ENCODE assay signal across 1 cellular context in the genomic region with DNA sequence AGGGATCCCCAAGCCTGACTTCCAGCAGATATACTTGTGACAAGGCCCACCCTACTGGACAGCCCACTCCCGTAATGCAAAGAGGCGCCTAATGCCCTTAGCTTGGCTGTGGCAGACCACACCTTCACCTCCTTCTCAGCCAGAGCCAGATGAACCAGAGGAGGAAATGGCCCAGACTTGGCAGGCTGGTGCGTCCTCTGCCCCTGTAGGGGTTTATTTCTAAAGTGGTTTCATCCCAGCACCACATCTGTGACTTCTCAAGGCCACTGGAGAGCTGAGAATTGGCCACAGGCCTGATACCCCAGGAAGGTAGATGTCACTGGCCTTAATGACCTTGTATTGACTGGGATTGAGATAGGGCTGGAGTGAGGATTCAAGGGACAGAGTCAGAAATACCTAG.
TF ChIP-seq lines count a peak whose summit lies in the region.

No MANE protein-coding gene starts in this region.

TF ChIP-seq in GM23338, 12 proteins besides CTCF, POLR2A, EP300 and RAD21 (continued from another document):
- TF ChIP-seq, protein P1, sequence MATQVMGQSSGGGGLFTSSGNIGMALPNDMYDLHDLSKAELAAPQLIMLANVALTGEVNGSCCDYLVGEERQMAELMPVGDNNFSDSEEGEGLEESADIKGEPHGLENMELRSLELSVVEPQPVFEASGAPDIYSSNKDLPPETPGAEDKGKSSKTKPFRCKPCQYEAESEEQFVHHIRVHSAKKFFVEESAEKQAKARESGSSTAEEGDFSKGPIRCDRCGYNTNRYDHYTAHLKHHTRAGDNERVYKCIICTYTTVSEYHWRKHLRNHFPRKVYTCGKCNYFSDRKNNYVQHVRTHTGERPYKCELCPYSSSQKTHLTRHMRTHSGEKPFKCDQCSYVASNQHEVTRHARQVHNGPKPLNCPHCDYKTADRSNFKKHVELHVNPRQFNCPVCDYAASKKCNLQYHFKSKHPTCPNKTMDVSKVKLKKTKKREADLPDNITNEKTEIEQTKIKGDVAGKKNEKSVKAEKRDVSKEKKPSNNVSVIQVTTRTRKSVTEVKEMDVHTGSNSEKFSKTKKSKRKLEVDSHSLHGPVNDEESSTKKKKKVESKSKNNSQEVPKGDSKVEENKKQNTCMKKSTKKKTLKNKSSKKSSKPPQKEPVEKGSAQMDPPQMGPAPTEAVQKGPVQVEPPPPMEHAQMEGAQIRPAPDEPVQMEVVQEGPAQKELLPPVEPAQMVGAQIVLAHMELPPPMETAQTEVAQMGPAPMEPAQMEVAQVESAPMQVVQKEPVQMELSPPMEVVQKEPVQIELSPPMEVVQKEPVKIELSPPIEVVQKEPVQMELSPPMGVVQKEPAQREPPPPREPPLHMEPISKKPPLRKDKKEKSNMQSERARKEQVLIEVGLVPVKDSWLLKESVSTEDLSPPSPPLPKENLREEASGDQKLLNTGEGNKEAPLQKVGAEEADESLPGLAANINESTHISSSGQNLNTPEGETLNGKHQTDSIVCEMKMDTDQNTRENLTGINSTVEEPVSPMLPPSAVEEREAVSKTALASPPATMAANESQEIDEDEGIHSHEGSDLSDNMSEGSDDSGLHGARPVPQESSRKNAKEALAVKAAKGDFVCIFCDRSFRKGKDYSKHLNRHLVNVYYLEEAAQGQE (IDR thresholded peaks at IDR 0.05; ENCODE audit: unreplicated experiment) = no peak
- no peak for TF ChIP-seq POLR2AphosphoS5 (IDR thresholded peaks at IDR 0.05; ENCODE audit: low read depth)
- no peak for TF ChIP-seq JUNB (IDR thresholded peaks at IDR 0.05; ENCODE audit: unreplicated experiment)
- no peak for TF ChIP-seq STAT1 (IDR thresholded peaks at IDR 0.05; ENCODE audit: unreplicated experiment)
- no peak for TF ChIP-seq CREB1 (CRISPR knock-in tag; IDR thresholded peaks at IDR 0.05; ENCODE audit: low read depth)
- TF ChIP-seq, protein P2, sequence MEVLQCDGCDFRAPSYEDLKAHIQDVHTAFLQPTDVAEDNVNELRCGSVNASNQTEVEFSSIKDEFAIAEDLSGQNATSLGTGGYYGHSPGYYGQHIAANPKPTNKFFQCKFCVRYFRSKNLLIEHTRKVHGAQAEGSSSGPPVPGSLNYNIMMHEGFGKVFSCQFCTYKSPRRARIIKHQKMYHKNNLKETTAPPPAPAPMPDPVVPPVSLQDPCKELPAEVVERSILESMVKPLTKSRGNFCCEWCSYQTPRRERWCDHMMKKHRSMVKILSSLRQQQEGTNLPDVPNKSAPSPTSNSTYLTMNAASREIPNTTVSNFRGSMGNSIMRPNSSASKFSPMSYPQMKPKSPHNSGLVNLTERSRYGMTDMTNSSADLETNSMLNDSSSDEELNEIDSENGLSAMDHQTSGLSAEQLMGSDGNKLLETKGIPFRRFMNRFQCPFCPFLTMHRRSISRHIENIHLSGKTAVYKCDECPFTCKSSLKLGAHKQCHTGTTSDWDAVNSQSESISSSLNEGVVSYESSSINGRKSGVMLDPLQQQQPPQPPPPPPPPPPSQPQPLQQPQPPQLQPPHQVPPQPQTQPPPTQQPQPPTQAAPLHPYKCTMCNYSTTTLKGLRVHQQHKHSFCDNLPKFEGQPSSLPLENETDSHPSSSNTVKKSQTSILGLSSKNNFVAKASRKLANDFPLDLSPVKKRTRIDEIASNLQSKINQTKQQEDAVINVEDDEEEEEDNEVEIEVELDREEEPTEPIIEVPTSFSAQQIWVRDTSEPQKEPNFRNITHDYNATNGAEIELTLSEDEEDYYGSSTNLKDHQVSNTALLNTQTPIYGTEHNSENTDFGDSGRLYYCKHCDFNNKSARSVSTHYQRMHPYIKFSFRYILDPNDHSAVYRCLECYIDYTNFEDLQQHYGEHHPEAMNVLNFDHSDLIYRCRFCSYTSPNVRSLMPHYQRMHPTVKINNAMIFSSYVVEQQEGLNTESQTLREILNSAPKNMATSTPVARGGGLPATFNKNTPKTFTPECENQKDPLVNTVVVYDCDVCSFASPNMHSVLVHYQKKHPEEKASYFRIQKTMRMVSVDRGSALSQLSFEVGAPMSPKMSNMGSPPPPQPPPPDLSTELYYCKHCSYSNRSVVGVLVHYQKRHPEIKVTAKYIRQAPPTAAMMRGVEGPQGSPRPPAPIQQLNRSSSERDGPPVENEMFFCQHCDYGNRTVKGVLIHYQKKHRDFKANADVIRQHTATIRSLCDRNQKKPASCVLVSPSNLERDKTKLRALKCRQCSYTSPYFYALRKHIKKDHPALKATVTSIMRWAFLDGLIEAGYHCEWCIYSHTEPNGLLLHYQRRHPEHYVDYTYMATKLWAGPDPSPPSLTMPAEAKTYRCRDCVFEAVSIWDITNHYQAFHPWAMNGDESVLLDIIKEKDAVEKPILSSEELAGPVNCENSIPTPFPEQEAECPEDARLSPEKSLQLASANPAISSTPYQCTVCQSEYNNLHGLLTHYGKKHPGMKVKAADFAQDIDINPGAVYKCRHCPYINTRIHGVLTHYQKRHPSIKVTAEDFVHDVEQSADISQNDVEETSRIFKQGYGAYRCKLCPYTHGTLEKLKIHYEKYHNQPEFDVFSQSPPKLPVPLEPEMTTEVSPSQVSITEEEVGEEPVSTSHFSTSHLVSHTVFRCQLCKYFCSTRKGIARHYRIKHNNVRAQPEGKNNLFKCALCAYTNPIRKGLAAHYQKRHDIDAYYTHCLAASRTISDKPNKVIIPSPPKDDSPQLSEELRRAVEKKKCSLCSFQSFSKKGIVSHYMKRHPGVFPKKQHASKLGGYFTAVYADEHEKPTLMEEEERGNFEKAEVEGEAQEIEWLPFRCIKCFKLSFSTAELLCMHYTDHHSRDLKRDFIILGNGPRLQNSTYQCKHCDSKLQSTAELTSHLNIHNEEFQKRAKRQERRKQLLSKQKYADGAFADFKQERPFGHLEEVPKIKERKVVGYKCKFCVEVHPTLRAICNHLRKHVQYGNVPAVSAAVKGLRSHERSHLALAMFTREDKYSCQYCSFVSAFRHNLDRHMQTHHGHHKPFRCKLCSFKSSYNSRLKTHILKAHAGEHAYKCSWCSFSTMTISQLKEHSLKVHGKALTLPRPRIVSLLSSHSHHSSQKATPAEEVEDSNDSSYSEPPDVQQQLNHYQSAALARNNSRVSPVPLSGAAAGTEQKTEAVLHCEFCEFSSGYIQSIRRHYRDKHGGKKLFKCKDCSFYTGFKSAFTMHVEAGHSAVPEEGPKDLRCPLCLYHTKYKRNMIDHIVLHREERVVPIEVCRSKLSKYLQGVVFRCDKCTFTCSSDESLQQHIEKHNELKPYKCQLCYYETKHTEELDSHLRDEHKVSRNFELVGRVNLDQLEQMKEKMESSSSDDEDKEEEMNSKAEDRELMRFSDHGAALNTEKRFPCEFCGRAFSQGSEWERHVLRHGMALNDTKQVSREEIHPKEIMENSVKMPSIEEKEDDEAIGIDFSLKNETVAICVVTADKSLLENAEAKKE (CRISPR knock-in tag; IDR thresholded peaks at IDR 0.05) = no peak
- no peak for TF ChIP-seq ZNF114 (CRISPR knock-in tag; IDR thresholded peaks at IDR 0.05)
- TF ChIP-seq EZH2 (IDR thresholded peaks at IDR 0.05; ENCODE audit: low read depth, unreplicated experiment) = no peak
- TF ChIP-seq NANOG (IDR thresholded peaks at IDR 0.05; ENCODE audit: borderline replicate concordance) = no peak
- TF ChIP-seq ZNF331 (CRISPR knock-in tag; IDR thresholded peaks at IDR 0.05; ENCODE audit: low read depth) = no peak
- TF ChIP-seq EZH2phosphoT487 (IDR thresholded peaks at IDR 0.05; ENCODE audit: unreplicated experiment) = no peak
